12 cellular contexts compared by ENCODE assay signal in the genomic region with DNA sequence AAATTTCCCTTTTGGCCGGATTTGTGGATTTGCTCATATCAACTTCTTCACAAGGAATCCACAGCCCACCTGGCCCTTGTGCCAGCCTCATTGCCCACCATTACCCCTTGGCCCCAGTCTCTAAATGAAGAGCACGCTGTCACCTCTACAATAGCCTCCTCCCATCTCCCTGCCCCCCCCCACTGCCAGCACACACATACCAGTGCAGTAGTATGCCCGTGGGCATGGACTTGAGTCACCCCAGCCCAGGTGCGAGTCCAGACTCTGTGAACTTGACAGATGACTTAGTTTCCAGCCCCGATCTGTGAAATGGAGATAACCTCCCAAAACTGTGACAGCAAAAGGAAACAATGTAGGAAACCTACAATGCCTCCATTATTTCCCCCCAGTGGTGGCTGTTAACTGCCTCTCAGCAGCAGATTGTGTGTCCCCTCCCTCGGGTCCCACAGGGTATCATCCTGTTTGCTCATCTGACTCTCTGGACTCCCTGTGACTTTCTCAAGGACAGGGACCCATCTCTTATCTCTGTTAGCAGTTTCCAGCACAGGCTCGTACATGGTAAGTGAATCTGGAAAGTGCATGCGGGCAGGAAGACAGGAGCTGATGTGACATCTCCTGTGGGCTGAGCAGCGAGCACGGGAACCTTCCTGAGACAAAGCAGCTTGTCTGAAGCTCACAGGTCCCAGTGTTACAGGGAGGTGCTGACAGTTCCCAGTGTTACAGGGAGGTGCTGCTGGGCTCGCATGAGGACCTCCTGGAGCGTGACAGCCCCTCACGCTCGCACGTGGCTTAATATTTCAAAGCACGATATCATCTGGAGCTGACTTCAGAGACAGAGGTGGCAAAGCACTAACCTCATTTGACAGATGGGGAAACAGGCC. TPM values are rescaled to one million over a fixed set of nuclear protein-coding genes. Genes with fewer than 3 reads are reported as not detected.
DNase-seq lines count a peak whose midpoint lies in the region; ATAC-seq and TF ChIP-seq lines count a peak whose summit lies in the region.
"Had no signal": no experiment of that assay in that cellular context is flagged by ENCODE, and none has a peak within 500 bp of the region (broad histone marks: within the 10 kb centered on the region; RNA-seq: fewer than 3 reads in every experiment).

No MANE protein-coding gene starts in this region.

- H3K9me3 ChIP-seq in suprapubic skin, result no peaks in the 10 kb centered on the region
- H3K9me3 ChIP-seq: uterus had no signal

- no peaks in the 10 kb centered on the region for H3K27me3 ChIP-seq in suprapubic skin
- H3K27me3 ChIP-seq: uterus had no signal

- TF ChIP-seq POLR2A in erythroblast (IDR thresholded peaks at IDR 0.05; ENCODE audit: low read length) (no peak), suprapubic skin (IDR thresholded peaks at IDR 0.05) (no peak)

- intact Hi-C loops in left ventricle myocardium superior (cut with micrococcal nuclease), result no loop called here
- intact Hi-C loops in left cardiac atrium (cut with DNase I), result no loop called here

- peaks cover 32% of the 10 kb centered on the region for H3K4me1 ChIP-seq in suprapubic skin
- H3K4me1 ChIP-seq: uterus had no signal

- WGBS in suprapubic skin, result 78% methylated on average over 13 of the region's 16 CpGs

- TF ChIP-seq CTCF in suprapubic skin (IDR thresholded peaks at IDR 0.05), result no peak

- no peak for TF ChIP-seq EP300 in suprapubic skin (IDR thresholded peaks at IDR 0.05)

- DNase-seq in left ventricle myocardium superior (peak; percentile 25), left cardiac atrium (no peak), erythroblast (lab: John Stamatoyannopoulos, UW) (peak; percentile 34 to 62), suprapubic skin (ENCODE audit: low spot score in 2 of 2) (peak; percentile 47 to 56), globus pallidus (ENCODE audit: low spot score) (no peak), NCI-H1092 treated with DMSO at 0.1 percent for 48 hours (lab: John Stamatoyannopoulos, UW) (no peak)
- DNase-seq in activated CD4-positive, alpha-beta T cell treated with anti-CD3 and anti-CD28 coated beads, Interleukin-2, amount 50 U/mL, for 4 hours, result peak; percentile 25 to 32
- DNase-seq: activated CD8-positive, alpha-beta memory T cell treated with anti-CD3 and anti-CD28 coated beads, Interleukin-2, amount 50 U/mL, for 4 hours; NCI-H526 treated with DMSO at 0.1 percent for 48 hours; uterus had no signal

- no peaks in the 10 kb centered on the region for H3K36me3 ChIP-seq in suprapubic skin
- H3K36me3 ChIP-seq: cardiac muscle cell, uterus had no signal

- ATAC-seq in left ventricle myocardium superior (no peak), left cardiac atrium (no peak), GM18511 (IDR thresholded peaks at IDR 0.05; ENCODE audit: unreplicated experiment) (no peak)

- no peak overlapping the region for H3K4me3 ChIP-seq in suprapubic skin
- H3K4me3 ChIP-seq: cardiac muscle cell, uterus had no signal

- no peak overlapping the region for H3K27ac ChIP-seq in suprapubic skin
- H3K27ac ChIP-seq: cardiac muscle cell, uterus had no signal

RNA-seq across cellular contexts. Expression of a gene that starts 4.2 kb away (rescaled TPM):
- total RNA-seq in left ventricle myocardium superior, result 22.9 TPM
- total RNA-seq in left cardiac atrium, result 10 to 100 TPM; 22.2 to 24.7 TPM
- total RNA-seq in suprapubic skin, result 10 to 100 TPM; 22.8 to 40.0 (median 30.4) TPM

RNA-seq across cellular contexts. Expression of a gene that starts 25.3 kb away (rescaled TPM):
- total RNA-seq in left ventricle myocardium superior (52.6 TPM), left cardiac atrium (10 to 100 TPM; 52.5 to 54.7 TPM), suprapubic skin (10 to 100 TPM; 21.3 to 37.0 (median 30.5) TPM)

Comparison
In these comparisons a context has a peak if more than half of its experiments do, and no peak if none do; other contexts are left out.
1. DNase-seq: peak in left ventricle myocardium superior (single experiment), activated CD4-positive, alpha-beta T cell treated with anti-CD3 and anti-CD28 coated beads, Interleukin-2, amount 50 U/mL, for 4 hours (2 of 2), erythroblast (2 of 2) and suprapubic skin (2 of 2); none in left cardiac atrium (single experiment), globus pallidus (single experiment) and NCI-H1092 treated with DMSO at 0.1 percent for 48 hours (single experiment).